Comparison of ENCODE assay signal across 1 cellular context in the genomic region with DNA sequence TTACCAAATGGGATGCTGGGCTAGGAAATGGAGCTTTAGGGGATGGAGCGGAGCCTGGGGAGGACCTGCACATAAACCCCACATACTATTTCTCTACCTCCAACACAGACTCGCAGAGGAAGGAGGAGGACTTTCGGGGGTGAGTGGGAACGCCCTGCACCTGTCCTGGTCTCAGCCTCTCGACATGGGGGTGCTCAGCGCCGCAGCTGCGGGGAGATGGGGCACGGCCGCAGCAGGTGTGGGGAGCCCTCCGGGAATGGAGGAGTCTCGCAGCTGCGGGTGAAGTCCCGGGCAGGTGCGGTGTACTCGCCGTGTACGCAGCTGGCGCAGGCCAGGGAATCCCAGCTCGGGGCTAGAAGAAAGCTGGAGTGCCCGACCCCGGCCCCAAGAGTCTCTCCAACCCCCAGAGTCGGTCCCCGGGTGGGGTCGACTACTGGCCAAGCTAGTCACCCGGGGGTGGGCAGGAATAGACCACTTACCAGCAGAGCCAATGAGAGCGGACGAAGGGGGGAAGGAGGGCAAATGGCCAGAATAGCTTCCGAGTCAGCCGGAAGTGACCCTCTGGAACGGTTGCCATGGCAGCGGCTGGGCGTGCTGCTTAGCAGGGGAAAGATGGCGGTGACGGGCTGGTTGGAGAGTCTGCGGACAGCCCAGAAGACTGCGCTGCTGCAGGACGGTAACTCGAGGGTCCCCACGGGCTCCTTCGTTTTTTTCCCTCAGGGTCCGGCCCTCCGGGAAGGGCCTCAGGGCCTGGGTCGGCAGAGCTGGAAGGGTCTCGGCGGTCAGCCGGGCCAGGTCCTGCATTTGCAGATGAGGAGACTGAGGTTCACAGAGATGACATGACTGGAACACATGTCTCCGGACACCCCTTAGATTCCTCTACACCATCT.
TF ChIP-seq lines count a peak whose summit lies in the region.

A gene (plus strand): TSS at position 597 of the 890 bp plus-strand sequence. CDS start 16 bp downstream, at position 613.
A gene (minus strand): TSS at position 533 of the 890 bp plus-strand sequence. CDS start 897 bp downstream, outside the sequence.

TF ChIP-seq in HepG2, 621 proteins besides CTCF, POLR2A, EP300 and RAD21 (continued from another document and continues in another):
- TF ChIP-seq, protein P1, sequence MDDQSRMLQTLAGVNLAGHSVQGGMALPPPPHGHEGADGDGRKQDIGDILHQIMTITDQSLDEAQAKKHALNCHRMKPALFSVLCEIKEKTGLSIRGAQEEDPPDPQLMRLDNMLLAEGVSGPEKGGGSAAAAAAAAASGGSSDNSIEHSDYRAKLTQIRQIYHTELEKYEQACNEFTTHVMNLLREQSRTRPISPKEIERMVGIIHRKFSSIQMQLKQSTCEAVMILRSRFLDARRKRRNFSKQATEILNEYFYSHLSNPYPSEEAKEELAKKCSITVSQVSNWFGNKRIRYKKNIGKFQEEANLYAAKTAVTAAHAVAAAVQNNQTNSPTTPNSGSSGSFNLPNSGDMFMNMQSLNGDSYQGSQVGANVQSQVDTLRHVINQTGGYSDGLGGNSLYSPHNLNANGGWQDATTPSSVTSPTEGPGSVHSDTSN (CRISPR knock-in tag; IDR thresholded peaks at IDR 0.05; ENCODE audit: borderline replicate concordance), result 0 out of 2 replicates have a peak, but pooled peaks have one; percentile 27
- TF ChIP-seq ZNF790 (CRISPR knock-in tag; IDR thresholded peaks at IDR 0.05; ENCODE audit: borderline replicate concordance), result no peak
- TF ChIP-seq, protein P2, sequence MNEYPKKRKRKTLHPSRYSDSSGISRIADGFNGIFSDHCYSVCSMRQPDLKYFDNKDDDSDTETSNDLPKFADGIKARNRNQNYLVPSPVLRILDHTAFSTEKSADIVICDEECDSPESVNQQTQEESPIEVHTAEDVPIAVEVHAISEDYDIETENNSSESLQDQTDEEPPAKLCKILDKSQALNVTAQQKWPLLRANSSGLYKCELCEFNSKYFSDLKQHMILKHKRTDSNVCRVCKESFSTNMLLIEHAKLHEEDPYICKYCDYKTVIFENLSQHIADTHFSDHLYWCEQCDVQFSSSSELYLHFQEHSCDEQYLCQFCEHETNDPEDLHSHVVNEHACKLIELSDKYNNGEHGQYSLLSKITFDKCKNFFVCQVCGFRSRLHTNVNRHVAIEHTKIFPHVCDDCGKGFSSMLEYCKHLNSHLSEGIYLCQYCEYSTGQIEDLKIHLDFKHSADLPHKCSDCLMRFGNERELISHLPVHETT (CRISPR knock-in tag; conservative IDR thresholded peaks at IDR 0.05), result no peak
- TF ChIP-seq GLI4 (CRISPR knock-in tag; IDR thresholded peaks at IDR 0.05; ENCODE audit: borderline replicate concordance), result peak; percentile 85; the same call in 1 of the 2 replicates
- TF ChIP-seq GABPA (IDR thresholded peaks at IDR 0.05; ENCODE audit: low read depth, low read length), result peak; percentile 98
- TF ChIP-seq GABPA (CRISPR knock-in tag; IDR thresholded peaks at IDR 0.05; ENCODE audit: low read depth), result peak; percentile 98
- TF ChIP-seq ZNF773 (CRISPR knock-in tag; IDR thresholded peaks at IDR 0.05; ENCODE audit: borderline replicate concordance), result 0 out of 2 replicates have a peak, but pooled peaks have one; percentile 40
- TF ChIP-seq, protein P3, sequence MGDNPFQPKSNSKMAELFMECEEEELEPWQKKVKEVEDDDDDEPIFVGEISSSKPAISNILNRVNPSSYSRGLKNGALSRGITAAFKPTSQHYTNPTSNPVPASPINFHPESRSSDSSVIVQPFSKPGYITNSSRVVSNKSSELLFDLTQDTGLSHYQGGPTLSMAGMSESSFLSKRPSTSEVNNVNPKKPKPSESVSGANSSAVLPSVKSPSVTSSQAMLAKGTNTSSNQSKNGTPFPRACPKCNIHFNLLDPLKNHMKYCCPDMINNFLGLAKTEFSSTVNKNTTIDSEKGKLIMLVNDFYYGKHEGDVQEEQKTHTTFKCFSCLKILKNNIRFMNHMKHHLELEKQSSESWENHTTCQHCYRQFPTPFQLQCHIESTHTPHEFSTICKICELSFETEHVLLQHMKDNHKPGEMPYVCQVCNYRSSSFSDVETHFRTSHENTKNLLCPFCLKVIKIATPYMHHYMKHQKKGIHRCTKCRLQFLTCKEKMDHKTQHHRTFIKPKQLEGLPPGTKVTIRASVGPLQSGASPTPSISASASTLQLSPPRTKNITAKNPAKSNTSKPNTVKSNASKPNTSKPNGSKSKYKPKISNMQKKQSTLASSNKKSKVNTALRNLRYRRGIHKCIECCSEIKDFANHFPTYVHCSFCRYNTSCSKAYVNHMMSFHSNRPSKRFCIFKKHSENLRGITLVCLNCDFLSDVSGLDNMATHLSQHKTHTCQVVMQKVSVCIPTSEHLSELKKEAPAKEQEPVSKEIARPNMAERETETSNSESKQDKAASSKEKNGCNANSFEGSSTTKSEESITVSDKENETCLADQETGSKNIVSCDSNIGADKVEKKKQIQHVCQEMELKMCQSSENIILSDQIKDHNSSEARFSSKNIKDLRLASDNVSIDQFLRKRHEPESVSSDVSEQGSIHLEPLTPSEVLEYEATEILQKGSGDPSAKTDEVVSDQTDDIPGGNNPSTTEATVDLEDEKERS (CRISPR knock-in tag; IDR thresholded peaks at IDR 0.05), result peak; percentile 51; the same call in 1 of the 2 replicates
- TF ChIP-seq JUND (CRISPR knock-in tag; IDR thresholded peaks at IDR 0.05), result no peak
- TF ChIP-seq, protein P4, sequence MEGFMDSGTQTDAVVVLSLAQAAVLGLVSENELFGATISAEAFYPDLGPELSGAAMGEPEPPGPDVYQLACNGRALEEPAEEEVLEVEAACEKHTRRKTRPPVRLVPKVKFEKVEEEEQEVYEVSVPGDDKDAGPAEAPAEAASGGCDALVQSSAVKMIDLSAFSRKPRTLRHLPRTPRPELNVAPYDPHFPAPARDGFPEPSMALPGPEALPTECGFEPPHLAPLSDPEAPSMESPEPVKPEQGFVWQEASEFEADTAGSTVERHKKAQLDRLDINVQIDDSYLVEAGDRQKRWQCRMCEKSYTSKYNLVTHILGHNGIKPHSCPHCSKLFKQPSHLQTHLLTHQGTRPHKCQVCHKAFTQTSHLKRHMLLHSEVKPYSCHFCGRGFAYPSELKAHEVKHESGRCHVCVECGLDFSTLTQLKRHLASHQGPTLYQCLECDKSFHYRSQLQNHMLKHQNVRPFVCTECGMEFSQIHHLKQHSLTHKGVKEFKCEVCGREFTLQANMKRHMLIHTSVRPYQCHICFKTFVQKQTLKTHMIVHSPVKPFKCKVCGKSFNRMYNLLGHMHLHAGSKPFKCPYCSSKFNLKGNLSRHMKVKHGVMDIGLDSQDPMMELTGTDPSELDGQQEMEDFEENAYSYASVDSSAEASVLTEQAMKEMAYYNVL (CRISPR knock-in tag; IDR thresholded peaks at IDR 0.05; ENCODE audit: borderline replicate concordance), result no peak
- peak; percentile 98 for TF ChIP-seq RBM22 (optimal IDR thresholded peaks at IDR 0.05; ENCODE audit: low read length)
- TF ChIP-seq, protein P5, sequence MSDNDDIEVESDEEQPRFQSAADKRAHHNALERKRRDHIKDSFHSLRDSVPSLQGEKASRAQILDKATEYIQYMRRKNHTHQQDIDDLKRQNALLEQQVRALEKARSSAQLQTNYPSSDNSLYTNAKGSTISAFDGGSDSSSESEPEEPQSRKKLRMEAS (IDR thresholded peaks at IDR 0.05), result peak; percentile 61
- TF ChIP-seq ZFP1 (CRISPR knock-in tag; IDR thresholded peaks at IDR 0.05), result 0 out of 2 replicates have a peak, but pooled peaks have one; percentile 31
- no peak for TF ChIP-seq NCOA2 (CRISPR knock-in tag; IDR thresholded peaks at IDR 0.05)
- no peak for TF ChIP-seq ZNF703 (CRISPR knock-in tag; IDR thresholded peaks at IDR 0.05; ENCODE audit: borderline replicate concordance)
- 0 out of 2 replicates have a peak, but pooled peaks have one; percentile 67 for TF ChIP-seq DNMT3B (CRISPR knock-in tag; conservative IDR thresholded peaks at IDR 0.05)
- TF ChIP-seq SP1 (IDR thresholded peaks at IDR 0.05), result no peak
- TF ChIP-seq SP1 (CRISPR knock-in tag; IDR thresholded peaks at IDR 0.05), result 0 out of 2 replicates have a peak, but pooled peaks have one; percentile 28
- TF ChIP-seq ZNF616 (CRISPR knock-in tag; IDR thresholded peaks at IDR 0.05; ENCODE audit: low read depth), result peak; percentile 16; the same call in 1 of the 2 replicates
- peak; percentile 11; the same call in 1 of the 2 replicates for TF ChIP-seq MED1 (CRISPR knock-in tag; IDR thresholded peaks at IDR 0.05)
- TF ChIP-seq HNF4A (CRISPR knock-in tag; IDR thresholded peaks at IDR 0.05), result no peak
- TF ChIP-seq FOSL2 (CRISPR knock-in tag; IDR thresholded peaks at IDR 0.05), result peak; percentile 37; the same call in 1 of the 2 replicates
- no peak for TF ChIP-seq ZNF207 (IDR thresholded peaks at IDR 0.05; ENCODE audit: borderline replicate concordance)
- no peak for TF ChIP-seq NR2F6 (IDR thresholded peaks at IDR 0.05)
- TF ChIP-seq NR2F6 (CRISPR knock-in tag; IDR thresholded peaks at IDR 0.05), result 0 out of 2 replicates have a peak, but pooled peaks have one; percentile 32
- no peak for TF ChIP-seq ATAD3A (CRISPR knock-in tag; IDR thresholded peaks at IDR 0.05)
- peak; percentile 87 for TF ChIP-seq KMT2B (CRISPR knock-in tag; IDR thresholded peaks at IDR 0.05)
- TF ChIP-seq MXD4 (CRISPR knock-in tag; IDR thresholded peaks at IDR 0.05), result peak; percentile 87
- TF ChIP-seq ZNF792 (CRISPR knock-in tag; IDR thresholded peaks at IDR 0.05), result no peak; the same call in 1 of the 2 replicates
- TF ChIP-seq GABPB1 (CRISPR knock-in tag; IDR thresholded peaks at IDR 0.05), result peak; percentile 99
- 0 out of 2 replicates have a peak, but pooled peaks have one; percentile 55 for TF ChIP-seq SMAD3 (CRISPR knock-in tag; IDR thresholded peaks at IDR 0.05)
- TF ChIP-seq HNRNPH1 (optimal IDR thresholded peaks at IDR 0.05; ENCODE audit: low read depth, low read length), result no peak
- TF ChIP-seq NCOR1 (IDR thresholded peaks at IDR 0.05; ENCODE audit: borderline replicate concordance, low read length), result no peak
- TF ChIP-seq ZNF652 (CRISPR knock-in tag; IDR thresholded peaks at IDR 0.05; ENCODE audit: borderline replicate concordance, low read depth), result no peak
- 0 out of 2 replicates have a peak, but pooled peaks have one; percentile 29 for TF ChIP-seq SMYD3 (CRISPR knock-in tag; IDR thresholded peaks at IDR 0.05)
- TF ChIP-seq PAF1 (CRISPR knock-in tag; IDR thresholded peaks at IDR 0.05), result no peak
- TF ChIP-seq ZNF460 (CRISPR knock-in tag; IDR thresholded peaks at IDR 0.05; ENCODE audit: borderline replicate concordance), result no peak
- no peak for TF ChIP-seq PPARG (CRISPR knock-in tag; conservative IDR thresholded peaks at IDR 0.05)
- TF ChIP-seq, protein P6, sequence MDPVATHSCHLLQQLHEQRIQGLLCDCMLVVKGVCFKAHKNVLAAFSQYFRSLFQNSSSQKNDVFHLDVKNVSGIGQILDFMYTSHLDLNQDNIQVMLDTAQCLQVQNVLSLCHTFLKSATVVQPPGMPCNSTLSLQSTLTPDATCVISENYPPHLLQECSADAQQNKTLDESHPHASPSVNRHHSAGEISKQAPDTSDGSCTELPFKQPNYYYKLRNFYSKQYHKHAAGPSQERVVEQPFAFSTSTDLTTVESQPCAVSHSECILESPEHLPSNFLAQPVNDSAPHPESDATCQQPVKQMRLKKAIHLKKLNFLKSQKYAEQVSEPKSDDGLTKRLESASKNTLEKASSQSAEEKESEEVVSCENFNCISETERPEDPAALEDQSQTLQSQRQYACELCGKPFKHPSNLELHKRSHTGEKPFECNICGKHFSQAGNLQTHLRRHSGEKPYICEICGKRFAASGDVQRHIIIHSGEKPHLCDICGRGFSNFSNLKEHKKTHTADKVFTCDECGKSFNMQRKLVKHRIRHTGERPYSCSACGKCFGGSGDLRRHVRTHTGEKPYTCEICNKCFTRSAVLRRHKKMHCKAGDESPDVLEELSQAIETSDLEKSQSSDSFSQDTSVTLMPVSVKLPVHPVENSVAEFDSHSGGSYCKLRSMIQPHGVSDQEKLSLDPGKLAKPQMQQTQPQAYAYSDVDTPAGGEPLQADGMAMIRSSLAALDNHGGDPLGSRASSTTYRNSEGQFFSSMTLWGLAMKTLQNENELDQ (CRISPR knock-in tag; IDR thresholded peaks at IDR 0.05; ENCODE audit: borderline replicate concordance), result no peak
- peak; percentile 68 for TF ChIP-seq ETV5 (CRISPR knock-in tag; IDR thresholded peaks at IDR 0.05; ENCODE audit: borderline replicate concordance)
- TF ChIP-seq CREB1 (IDR thresholded peaks at IDR 0.05), result peak; percentile 53; the same call in 1 of the 2 replicates
- no peak for TF ChIP-seq CREB1 (CRISPR knock-in tag; IDR thresholded peaks at IDR 0.05)
- TF ChIP-seq, protein P7, sequence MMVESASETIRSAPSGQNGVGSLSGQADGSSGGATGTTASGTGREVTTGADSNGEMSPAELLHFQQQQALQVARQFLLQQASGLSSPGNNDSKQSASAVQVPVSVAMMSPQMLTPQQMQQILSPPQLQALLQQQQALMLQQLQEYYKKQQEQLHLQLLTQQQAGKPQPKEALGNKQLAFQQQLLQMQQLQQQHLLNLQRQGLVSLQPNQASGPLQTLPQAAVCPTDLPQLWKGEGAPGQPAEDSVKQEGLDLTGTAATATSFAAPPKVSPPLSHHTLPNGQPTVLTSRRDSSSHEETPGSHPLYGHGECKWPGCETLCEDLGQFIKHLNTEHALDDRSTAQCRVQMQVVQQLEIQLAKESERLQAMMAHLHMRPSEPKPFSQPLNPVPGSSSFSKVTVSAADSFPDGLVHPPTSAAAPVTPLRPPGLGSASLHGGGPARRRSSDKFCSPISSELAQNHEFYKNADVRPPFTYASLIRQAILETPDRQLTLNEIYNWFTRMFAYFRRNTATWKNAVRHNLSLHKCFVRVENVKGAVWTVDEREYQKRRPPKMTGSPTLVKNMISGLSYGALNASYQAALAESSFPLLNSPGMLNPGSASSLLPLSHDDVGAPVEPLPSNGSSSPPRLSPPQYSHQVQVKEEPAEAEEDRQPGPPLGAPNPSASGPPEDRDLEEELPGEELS (CRISPR knock-in tag; IDR thresholded peaks at IDR 0.05), result 0 out of 2 replicates have a peak, but pooled peaks have one; percentile 4
- TF ChIP-seq RFXAP (CRISPR knock-in tag; IDR thresholded peaks at IDR 0.05; ENCODE audit: borderline replicate concordance), result peak; percentile 87; the same call in 1 of the 2 replicates
- 0 out of 2 replicates have a peak, but pooled peaks have one; percentile 13 for TF ChIP-seq ZNF605 (CRISPR knock-in tag; IDR thresholded peaks at IDR 0.05)
- TF ChIP-seq ZNF562 (CRISPR knock-in tag; IDR thresholded peaks at IDR 0.05; ENCODE audit: borderline replicate concordance), result no peak
